Comparison of ENCODE assay signal across 16 cellular contexts in the genomic region with DNA sequence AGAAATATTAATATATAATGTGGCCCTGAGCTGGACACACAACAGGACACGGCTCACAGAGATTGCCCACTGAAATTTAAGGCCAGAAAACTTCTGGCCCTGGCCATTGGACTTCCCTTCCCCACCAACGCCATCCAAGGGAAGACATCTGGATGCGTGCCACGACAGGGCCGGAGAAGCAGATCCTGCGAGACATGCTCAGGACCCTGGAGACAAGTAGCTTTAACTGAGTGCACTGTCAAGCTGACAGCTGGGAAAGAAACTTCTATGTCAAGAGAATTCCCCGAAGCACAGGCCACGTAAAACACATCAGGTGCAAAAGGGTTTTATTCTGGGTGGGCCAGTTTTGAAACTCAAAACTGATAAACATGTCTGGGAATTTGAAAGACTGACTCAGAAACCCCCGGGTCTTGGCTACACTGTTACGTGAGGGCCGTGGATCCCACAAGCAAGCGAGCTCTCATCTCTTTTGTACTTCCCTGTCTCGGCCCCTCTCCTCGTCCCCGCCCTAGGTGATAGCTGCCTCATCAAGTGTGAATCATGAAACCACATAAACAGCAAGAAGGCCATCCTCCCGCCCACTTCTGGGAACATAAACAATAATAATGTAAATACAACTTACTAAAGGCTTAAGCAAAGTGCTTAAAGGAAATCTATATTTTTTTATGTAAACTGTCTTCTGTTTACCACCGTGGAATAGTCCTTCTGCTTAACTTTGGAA.
A peak's percentile ranks its signal among the peaks of the same experiment; 100 is the strongest.
DNase-seq lines count a peak whose midpoint lies in the region; ATAC-seq and TF ChIP-seq lines count a peak whose summit lies in the region.
"Had no signal": no experiment of that assay in that cellular context is flagged by ENCODE, and none has a peak within 500 bp of the region (broad histone marks: within the 10 kb centered on the region; RNA-seq: fewer than 3 reads in every experiment).

No MANE protein-coding gene starts in this region.

- H3K4me3 ChIP-seq in IMR-90 (ENCODE audit: insufficient read depth, low read depth, low read length) (no peak overlapping the region), astrocyte of the cerebellum (ENCODE audit: low read depth, low read length) (no peak overlapping the region), skin epidermis (no peak overlapping the region)
- H3K4me3 ChIP-seq: dorsolateral prefrontal cortex, SK-N-MC had no signal

- H3K4me1 ChIP-seq in IMR-90 (ENCODE audit: control insufficient read depth, insufficient read depth, low read length) (no peaks in the 10 kb centered on the region), foreskin keratinocyte (no peaks in the 10 kb centered on the region)

- H3K4me2 ChIP-seq in IMR-90 (ENCODE audit: low read depth, low read length), result 0 out of 2 replicates have a peak overlapping the region, but pooled peaks have one; percentile 5

- no peak overlapping the region for H2AK5ac ChIP-seq in IMR-90 (ENCODE audit: low read depth, low read length)

- DNase-seq in IMR-90 (peak; percentile 35), astrocyte of the cerebellum (ENCODE audit: low read depth) (peak; percentile 8), foreskin keratinocyte (peak; percentile 55 to 67)
- no peak for DNase-seq in stimulated activated naive CD8-positive, alpha-beta T cell treated with anti-CD3 and anti-CD28 coated beads, Interleukin-15, amount 100 ng/mL, for 72 hours
- DNase-seq: activated CD4-positive, CD25-positive, alpha-beta regulatory T cell; activated naive CD8-positive, alpha-beta T cell treated with anti-CD3 and anti-CD28 coated beads, Interleukin-2, amount 10 ng/mL, durations not matched to agents 7 days and 5 days; COR-L47; dorsolateral prefrontal cortex; Karpas-422; NCI-H2029 treated with DMSO at 0.1 percent for 48 hours had no signal

- no peak overlapping the region for H3K4me3 Mint-ChIP-seq in stimulated activated naive CD8-positive, alpha-beta T cell treated with anti-CD3 and anti-CD28 coated beads, Interleukin-15, amount 100 ng/mL, for 72 hours
- H3K4me3 Mint-ChIP-seq: activated naive CD8-positive, alpha-beta T cell treated with anti-CD3 and anti-CD28 coated beads, Interleukin-2, amount 10 ng/mL, durations not matched to agents 7 days and 5 days had no signal

- POLR2A ChIA-PET in IMR-90 (lab: Charles Lee; ENCODE audit: unreplicated experiment), result no interaction called here

- H2AK9ac ChIP-seq in IMR-90 (replicated peaks; ENCODE audit: low read depth, low read length, poor library complexity), result no peak overlapping the region

- H4K5ac ChIP-seq in IMR-90 (ENCODE audit: low read depth, low read length), result no peak overlapping the region

- TF ChIP-seq CTCF in IMR-90 (conservative IDR thresholded peaks at IDR 0.05; ENCODE audit: low read depth, low read length) (no peak), astrocyte of the cerebellum (IDR thresholded peaks at IDR 0.05; ENCODE audit: low read depth, low read length, missing control alignments) (no peak), foreskin keratinocyte (conservative IDR thresholded peaks at IDR 0.05) (no peak)

- H3K18ac ChIP-seq in IMR-90 (ENCODE audit: low read depth, low read length), result no peak overlapping the region

- peak; percentile 61 for ATAC-seq in IMR-90 (ENCODE audit: low read depth)
- peak; percentile 99 for ATAC-seq in foreskin keratinocyte
- ATAC-seq in GM18909 (IDR thresholded peaks at IDR 0.05; ENCODE audit: poor library complexity, unreplicated experiment), result no peak
- ATAC-seq in HG03571 (IDR thresholded peaks at IDR 0.05; ENCODE audit: unreplicated experiment), result no peak
- ATAC-seq in stimulated activated naive CD8-positive, alpha-beta T cell treated with anti-CD3 and anti-CD28 coated beads, Interleukin-15, amount 100 ng/mL, for 72 hours, result no peak
- no peak for ATAC-seq in HG03135 (IDR thresholded peaks at IDR 0.05; ENCODE audit: unreplicated experiment)

- no peak overlapping the region for H4K8ac ChIP-seq in IMR-90 (ENCODE audit: low read depth in 2 of 2, low read length in 2 of 2)

- no peaks in the 10 kb centered on the region for H3K9me3 ChIP-seq in IMR-90 (ENCODE audit: control insufficient read depth, insufficient read depth, low read length)

- H3K9me1 ChIP-seq in IMR-90 (ENCODE audit: insufficient read depth, low read length), result no peaks in the 10 kb centered on the region

- no peak overlapping the region for H3K14ac ChIP-seq in IMR-90 (replicated peaks; ENCODE audit: low read depth, low read length)

- CTCF ChIA-PET in IMR-90 (lab: Yijun Ruan, JAX), result no interaction called here

- H2BK5ac ChIP-seq in IMR-90 (ENCODE audit: low read depth, low read length, poor library complexity, severe bottlenecking), result no peak overlapping the region

- no peak overlapping the region for H3K9ac ChIP-seq in IMR-90 (ENCODE audit: low read depth, low read length)

- no peak overlapping the region for H2AFZ ChIP-seq in IMR-90 (replicated peaks; ENCODE audit: low read length, poor library complexity)

- H3K27me3 Mint-ChIP-seq in stimulated activated naive CD8-positive, alpha-beta T cell treated with anti-CD3 and anti-CD28 coated beads, Interleukin-15, amount 100 ng/mL, for 72 hours, result no peaks in the 10 kb centered on the region

- dilution Hi-C loops in IMR-90 (cut with HindIII; ENCODE audit: low sequenced_read_pairs, unreplicated experiment), result no loop called here

- no peak for TF ChIP-seq POLR2A in IMR-90 (IDR thresholded peaks at IDR 0.05; ENCODE audit: low read depth, low read length)

- TF ChIP-seq RAD21 in IMR-90 (IDR thresholded peaks at IDR 0.05; ENCODE audit: low read length), result no peak

- H3K27ac ChIP-seq in IMR-90 (ENCODE audit: insufficient read depth, low read length), result no peak overlapping the region
- H3K27ac ChIP-seq in foreskin keratinocyte, result peak overlapping the region; percentile 73
- peak overlapping the region in 16 of 21 experiments; percentile 24 to 83 (median 66) for H3K27ac ChIP-seq in skin epidermis
- H3K27ac ChIP-seq: dorsolateral prefrontal cortex, neutrophil, SK-N-MC had no signal

- no peak overlapping the region for H4K91ac ChIP-seq in IMR-90 (ENCODE audit: insufficient read depth, low read depth, low read length)

- no peak overlapping the region for H2BK120ac ChIP-seq in IMR-90 (ENCODE audit: low read depth, low read length)

- H3K4me1 Mint-ChIP-seq in stimulated activated naive CD8-positive, alpha-beta T cell treated with anti-CD3 and anti-CD28 coated beads, Interleukin-15, amount 100 ng/mL, for 72 hours, result no peaks in the 10 kb centered on the region
- H3K4me1 Mint-ChIP-seq: activated naive CD8-positive, alpha-beta T cell treated with anti-CD3 and anti-CD28 coated beads, Interleukin-2, amount 10 ng/mL, durations not matched to agents 7 days and 5 days had no signal

- no peak overlapping the region for H2BK20ac ChIP-seq in IMR-90 (ENCODE audit: low read depth, low read length)

- H3K36me3 ChIP-seq in IMR-90 (ENCODE audit: control insufficient read depth, insufficient read depth, low read length), result no peaks in the 10 kb centered on the region
- H3K36me3 ChIP-seq: neutrophil had no signal

- BruUV-seq in IMR-90 (replicated peaks; lab: Mats Ljungman, UMichigan), result no TSS peak

- H3K27me3 ChIP-seq in IMR-90 (ENCODE audit: control insufficient read depth, insufficient read depth, low read length) (no peaks in the 10 kb centered on the region), foreskin keratinocyte (no peaks in the 10 kb centered on the region)
- H3K27me3 ChIP-seq: neutrophil had no signal

- H3K9me3 Mint-ChIP-seq in stimulated activated naive CD8-positive, alpha-beta T cell treated with anti-CD3 and anti-CD28 coated beads, Interleukin-15, amount 100 ng/mL, for 72 hours, result peaks cover 0 to 6% of the 10 kb centered on the region in 2 donors
- H3K9me3 Mint-ChIP-seq: activated naive CD8-positive, alpha-beta T cell treated with anti-CD3 and anti-CD28 coated beads, Interleukin-2, amount 10 ng/mL, durations not matched to agents 7 days and 5 days had no signal

- H4K20me1 ChIP-seq in IMR-90 (ENCODE audit: insufficient read depth, low read length), result no peaks in the 10 kb centered on the region

- H2BK15ac ChIP-seq in IMR-90 (ENCODE audit: low read depth, low read length), result no peak overlapping the region

- in situ Hi-C loops in IMR-90 (cut with MboI; ENCODE audit: low sequenced_read_pairs) (no loop called here), astrocyte of the cerebellum (cut with HindIII; ENCODE audit: low sequenced_read_pairs) (no loop called here)

- no peaks in the 10 kb centered on the region for H3K79me1 ChIP-seq in IMR-90 (ENCODE audit: low read depth in 1 of 2, low read length in 2 of 2)

- H3K27ac Mint-ChIP-seq in stimulated activated naive CD8-positive, alpha-beta T cell treated with anti-CD3 and anti-CD28 coated beads, Interleukin-15, amount 100 ng/mL, for 72 hours, result no peak overlapping the region
- H3K27ac Mint-ChIP-seq: activated naive CD8-positive, alpha-beta T cell treated with anti-CD3 and anti-CD28 coated beads, Interleukin-2, amount 10 ng/mL, durations not matched to agents 7 days and 5 days had no signal

- H3K4ac ChIP-seq in IMR-90 (ENCODE audit: low read depth, low read length), result no peak overlapping the region

- 19% methylated on average over 4 of the region's 17 CpGs; no CpG with 5 or more reads in 1 of the 2 experiments for WGBS in IMR-90 (ENCODE audit: extremely low coverage in 2 of 2, insufficient read length in 1 of 2), 2 experiments

- intact Hi-C loops in IMR-90 (cut with micrococcal nuclease), result no loop called here

- no peak overlapping the region for H3K56ac ChIP-seq in IMR-90 (ENCODE audit: extremely low read depth, insufficient read depth, low read length)

- no peak overlapping the region for H3K23ac ChIP-seq in IMR-90 (ENCODE audit: low read depth, low read length)

TF ChIP-seq in IMR-90, 13 proteins besides CTCF, POLR2A, EP300 and RAD21:
- TF ChIP-seq BHLHE40 (IDR thresholded peaks at IDR 0.05; ENCODE audit: low read depth, low read length) (0 out of 2 replicates have a peak, but pooled peaks have one; percentile 5), NFE2L2 (IDR thresholded peaks at IDR 0.05; ENCODE audit: low read depth, low read length) (no peak), MAZ (IDR thresholded peaks at IDR 0.05; ENCODE audit: borderline replicate concordance, low read depth, low read length) (no peak), FOS (IDR thresholded peaks at IDR 0.05; ENCODE audit: low read depth, low read length) (peak; percentile 48; the same call in 1 of the 2 replicates), CEBPB (IDR thresholded peaks at IDR 0.05; ENCODE audit: low read depth, low read length) (no peak), RCOR1 (IDR thresholded peaks at IDR 0.05; ENCODE audit: insufficient replicate concordance, low read length) (no peak)
- TF ChIP-seq, protein P1, sequence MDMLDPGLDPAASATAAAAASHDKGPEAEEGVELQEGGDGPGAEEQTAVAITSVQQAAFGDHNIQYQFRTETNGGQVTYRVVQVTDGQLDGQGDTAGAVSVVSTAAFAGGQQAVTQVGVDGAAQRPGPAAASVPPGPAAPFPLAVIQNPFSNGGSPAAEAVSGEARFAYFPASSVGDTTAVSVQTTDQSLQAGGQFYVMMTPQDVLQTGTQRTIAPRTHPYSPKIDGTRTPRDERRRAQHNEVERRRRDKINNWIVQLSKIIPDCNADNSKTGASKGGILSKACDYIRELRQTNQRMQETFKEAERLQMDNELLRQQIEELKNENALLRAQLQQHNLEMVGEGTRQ (IDR thresholded peaks at IDR 0.05; ENCODE audit: low read depth, low read length), result no peak

Comparison
In these comparisons a context has a peak if more than half of its experiments do, and no peak if none do; other contexts are left out.
1. ATAC-seq: peak in IMR-90 (single experiment) and foreskin keratinocyte (single experiment); none in GM18909 (single experiment), HG03571 (single experiment), stimulated activated naive CD8-positive, alpha-beta T cell treated with anti-CD3 and anti-CD28 coated beads, Interleukin-15, amount 100 ng/mL, for 72 hours (single experiment) and HG03135 (single experiment).
2. DNase-seq: peak in IMR-90 (single experiment), astrocyte of the cerebellum (single experiment) and foreskin keratinocyte (2 of 2); none in stimulated activated naive CD8-positive, alpha-beta T cell treated with anti-CD3 and anti-CD28 coated beads, Interleukin-15, amount 100 ng/mL, for 72 hours (0 of 2).